ENCODE assay signal across 8 cellular contexts in genomic region chr11:124481365-124482323, GRCh38. TPM values are rescaled to one million over a fixed set of nuclear protein-coding genes. Genes with fewer than 3 reads are reported as not detected.
DNase-seq lines count a peak whose midpoint lies in the region; ATAC-seq, FAIRE-seq and TF ChIP-seq lines count a peak whose summit lies in the region.

No MANE protein-coding gene starts in this region.

- H3K4me1 ChIP-seq in NT2/D1 (ENCODE audit: insufficient read depth, insufficient read length) (peaks cover 4% of the 10 kb centered on the region), right lobe of liver (no peaks in the 10 kb centered on the region), uterus (no peaks in the 10 kb centered on the region)

- no peaks in the 10 kb centered on the region for H3K36me3 Mint-ChIP-seq in HFFc6 (ENCODE audit: low read depth)

- peak; percentile 81 for FAIRE-seq in bronchial epithelial cell (lab: Jason Lieb, UNC)

- no peak overlapping the region for H3K27ac ChIP-seq in right lobe of liver
- no peak overlapping the region for H3K27ac ChIP-seq in uterus

- peak overlapping the region; percentile 81 for H3K4me3 Mint-ChIP-seq in HFFc6

- H3K36me3 ChIP-seq in NT2/D1 (ENCODE audit: insufficient read depth, insufficient read length, low read length) = no peaks in the 10 kb centered on the region
- H3K36me3 ChIP-seq in bronchial epithelial cell (ENCODE audit: control insufficient read depth, insufficient read depth, low read length) = no peaks in the 10 kb centered on the region
- H3K36me3 ChIP-seq in right lobe of liver = no peaks in the 10 kb centered on the region
- no peaks in the 10 kb centered on the region for H3K36me3 ChIP-seq in uterus

- H3K4me1 Mint-ChIP-seq in HFFc6 (ENCODE audit: low read depth) = peaks cover 39% of the 10 kb centered on the region

- DNase-seq in DMS153 (lab: John Stamatoyannopoulos, UW) = peak; percentile 54
- DNase-seq in HFFc6 = peak; percentile 22
- peak; percentile 8 for DNase-seq in NT2/D1 (ENCODE audit: low read depth, low spot score)
- peak; percentile 47 for DNase-seq in bronchial epithelial cell (ENCODE audit: low read depth)
- no peak for DNase-seq in right lobe of liver
- no peak for DNase-seq in uterus
- DNase-seq in GM10266 (ENCODE audit: extremely low spot score) = no peak
- DNase-seq in HuH-7.5 (ENCODE audit: low spot score) = no peak

- TF ChIP-seq POLR2A in right lobe of liver (IDR thresholded peaks at IDR 0.05) = no peak
- TF ChIP-seq POLR2A in uterus (IDR thresholded peaks at IDR 0.05) = no peak

- H3K9ac ChIP-seq in NT2/D1 (ENCODE audit: insufficient read length, low read depth) = no peak overlapping the region

- H3K27ac Mint-ChIP-seq in HFFc6 = peak overlapping the region; percentile 83

- no peaks in the 10 kb centered on the region for H3K27me3 ChIP-seq in NT2/D1 (ENCODE audit: insufficient read depth, insufficient read length)
- H3K27me3 ChIP-seq in bronchial epithelial cell (ENCODE audit: control insufficient read depth, insufficient read depth, low read length) = no peaks in the 10 kb centered on the region
- H3K27me3 ChIP-seq in right lobe of liver = peaks cover 0 to 4% of the 10 kb centered on the region in 2 donors
- no peaks in the 10 kb centered on the region for H3K27me3 ChIP-seq in uterus

- no peak overlapping the region for H3K4me3 ChIP-seq in NT2/D1 (ENCODE audit: insufficient read length, low read depth)
- H3K4me3 ChIP-seq in bronchial epithelial cell (ENCODE audit: low read depth, low read length) = peak overlapping the region; percentile 8
- H3K4me3 ChIP-seq in right lobe of liver = no peak overlapping the region
- H3K4me3 ChIP-seq in uterus = no peak overlapping the region

- ATAC-seq in right lobe of liver = peak; percentile 36 to 66 (median 54)

- WGBS in right lobe of liver (ENCODE audit: insufficient coverage, low coverage, low lambda C conversion rate, missing lambda C conversion rate) = 25% methylated on average over 20 of the region's 20 CpGs

- intact Hi-C loops in right lobe of liver (cut with DNase I) (no loop called here), uterus (cut with DNase I; ENCODE audit: low total_unique reads) (no loop called here)

- TF ChIP-seq CTCF in HFFc6 (IDR thresholded peaks at IDR 0.05) (no peak), bronchial epithelial cell (IDR thresholded peaks at IDR 0.05; ENCODE audit: insufficient read depth, low read length, severe bottlenecking) (no peak), right lobe of liver (IDR thresholded peaks at IDR 0.05) (no peak), uterus (IDR thresholded peaks at IDR 0.05) (no peak), GM10266 (IDR thresholded peaks at IDR 0.05; ENCODE audit: control insufficient read depth, insufficient read depth, low read depth, missing control alignments) (no peak)

- H3K9me3 Mint-ChIP-seq in HFFc6 = 0 out of 2 replicates have a peak, but pooled peaks cover 5% of the 10 kb centered on the region

- no peaks in the 10 kb centered on the region for H3K27me3 Mint-ChIP-seq in HFFc6 (ENCODE audit: insufficient read depth)

- H3K9me3 ChIP-seq in NT2/D1 (ENCODE audit: insufficient read depth, low read length) (no peaks in the 10 kb centered on the region), right lobe of liver (no peaks in the 10 kb centered on the region), uterus (no peaks in the 10 kb centered on the region)

RNA-seq across cellular contexts. Expression of gene OR8B8, which starts 36.1 kb away (rescaled TPM):
- total RNA-seq in HFFc6 (2021; fragmentation: NEBNext Ultra II Directional; extraction: Animal tissue kit (Norgen Biotek cat#: 25700)) = not detected
- total RNA-seq in bronchial epithelial cell (not detected in 2 replicates), right lobe of liver (not detected), uterus (not detected)

RNA-seq across cellular contexts. Expression of gene OR8B4, which starts 57.0 kb away (rescaled TPM):
- not detected for total RNA-seq in HFFc6 (2021; fragmentation: NEBNext Ultra II Directional; extraction: Animal tissue kit (Norgen Biotek cat#: 25700))
- total RNA-seq in bronchial epithelial cell (not detected in 2 replicates), right lobe of liver (not detected), uterus (not detected)

Comparison
In these comparisons a context has a peak if more than half of its experiments do, and no peak if none do; other contexts are left out.
1. DNase-seq: peak in DMS153 (single experiment), HFFc6 (single experiment), NT2/D1 (single experiment) and bronchial epithelial cell (single experiment); none in right lobe of liver (0 of 3), uterus (0 of 2), GM10266 (single experiment) and HuH-7.5 (single experiment).